In the genomic region with DNA sequence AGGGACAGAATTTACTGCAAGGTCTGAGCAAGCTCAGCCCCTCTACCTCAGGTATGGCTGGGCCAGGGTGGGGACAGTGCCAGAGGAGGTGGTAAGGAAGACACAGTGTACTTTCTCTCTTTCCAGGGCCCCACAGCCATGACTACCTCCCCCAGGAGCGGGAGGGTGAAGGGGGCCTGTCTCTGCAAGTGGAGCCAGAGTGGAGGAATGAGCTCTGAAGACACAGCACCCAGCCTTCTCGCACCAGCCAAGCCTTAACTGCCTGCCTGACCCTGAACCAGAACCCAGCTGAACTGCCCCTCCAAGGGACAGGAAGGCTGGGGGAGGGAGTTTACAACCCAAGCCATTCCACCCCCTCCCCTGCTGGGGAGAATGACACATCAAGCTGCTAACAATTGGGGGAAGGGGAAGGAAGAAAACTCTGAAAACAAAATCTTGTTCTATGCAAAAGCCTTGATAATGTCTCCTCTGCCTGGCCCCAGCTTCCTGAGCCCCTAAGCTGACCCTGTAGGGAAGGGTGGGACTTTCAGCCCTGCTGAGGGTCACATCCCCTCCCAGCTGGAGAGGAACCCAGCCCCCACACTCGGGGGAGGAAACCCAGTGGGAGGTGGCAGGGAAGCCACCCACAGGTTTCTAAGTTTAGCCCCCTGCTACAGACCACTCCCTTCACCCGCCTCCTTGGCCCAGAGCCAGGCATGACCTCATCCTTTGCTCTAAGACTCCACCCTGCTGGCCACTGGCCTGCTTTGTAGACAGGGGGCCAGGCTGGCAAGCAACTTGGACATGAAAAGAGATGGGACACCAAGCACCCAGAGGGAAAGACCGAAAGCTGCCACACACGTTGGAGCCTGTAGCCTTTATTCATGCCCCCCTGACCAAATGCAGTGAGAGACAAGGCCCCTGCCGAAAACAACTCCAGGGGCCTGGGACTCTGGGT, we compare ENCODE assay signal across 1 cellular context.
TF ChIP-seq lines count a peak whose summit lies in the region.

No MANE protein-coding gene starts in this region.

TF ChIP-seq in IMR-90, 13 proteins besides CTCF, POLR2A, EP300 and RAD21:
- TF ChIP-seq CHD1 (IDR thresholded peaks at IDR 0.05; ENCODE audit: low read depth, low read length) (no peak), NFE2L2 (IDR thresholded peaks at IDR 0.05; ENCODE audit: low read depth, low read length) (no peak), MAZ (IDR thresholded peaks at IDR 0.05; ENCODE audit: borderline replicate concordance, low read depth, low read length) (peak; percentile 65; the same call in 1 of the 2 replicates), RCOR1 (IDR thresholded peaks at IDR 0.05; ENCODE audit: insufficient replicate concordance, low read length) (no peak), MAFK (IDR thresholded peaks at IDR 0.05; ENCODE audit: low read depth, low read length) (no peak), SMC3 (IDR thresholded peaks at IDR 0.05; ENCODE audit: low read depth, low read length) (no peak)
- TF ChIP-seq, protein P1, sequence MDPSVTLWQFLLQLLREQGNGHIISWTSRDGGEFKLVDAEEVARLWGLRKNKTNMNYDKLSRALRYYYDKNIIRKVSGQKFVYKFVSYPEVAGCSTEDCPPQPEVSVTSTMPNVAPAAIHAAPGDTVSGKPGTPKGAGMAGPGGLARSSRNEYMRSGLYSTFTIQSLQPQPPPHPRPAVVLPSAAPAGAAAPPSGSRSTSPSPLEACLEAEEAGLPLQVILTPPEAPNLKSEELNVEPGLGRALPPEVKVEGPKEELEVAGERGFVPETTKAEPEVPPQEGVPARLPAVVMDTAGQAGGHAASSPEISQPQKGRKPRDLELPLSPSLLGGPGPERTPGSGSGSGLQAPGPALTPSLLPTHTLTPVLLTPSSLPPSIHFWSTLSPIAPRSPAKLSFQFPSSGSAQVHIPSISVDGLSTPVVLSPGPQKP (IDR thresholded peaks at IDR 0.05; ENCODE audit: borderline replicate concordance, low read depth, low read length) = no peak
